In genomic region chr20:50338479-50339195, GRCh38 we compare ENCODE assay signal across 9 cellular contexts.
DNase-seq lines count a peak whose midpoint lies in the region; ATAC-seq, FAIRE-seq and TF ChIP-seq lines count a peak whose summit lies in the region.
"Had no signal": no experiment of that assay in that cellular context is flagged by ENCODE, and none has a peak within 500 bp of the region (broad histone marks: within the 10 kb centered on the region; RNA-seq: fewer than 3 reads in every experiment).

No MANE protein-coding gene starts in this region.

- POLR2A ChIA-PET in RWPE1 (lab: Yijun Ruan, JAX; ENCODE audit: low non-redundant PET): no interaction called here

- no peaks in the 10 kb centered on the region for H4K20me1 ChIP-seq in neural progenitor cell (ENCODE audit: low read depth)

- H3K4me1 ChIP-seq in neural progenitor cell: peaks cover 9% of the 10 kb centered on the region

- H3K4me2 ChIP-seq in neural progenitor cell: peak overlapping the region; percentile 4

- H3K27me3 ChIP-seq in neural progenitor cell: no peaks in the 10 kb centered on the region

- H3K27ac ChIP-seq in RWPE1 (peak overlapping the region; percentile 45), neural progenitor cell (no peak overlapping the region)
- H3K27ac ChIP-seq: C4-2B had no signal

- no peak overlapping the region for H3K9ac ChIP-seq in neural progenitor cell

- TF ChIP-seq CTCF in RWPE1 (conservative IDR thresholded peaks at IDR 0.05; ENCODE audit: low read depth) (no peak), neural progenitor cell (IDR thresholded peaks at IDR 0.05) (no peak)

- CTCF ChIA-PET in RWPE1 (lab: Yijun Ruan, JAX): interaction anchor here (0.5 to 0.7 kb wide), 3 partner anchors 19 to 241 kb away, joined by 3 to 6 read pairs (median 3); no protein-coding TSS in a partner anchor

- no peak overlapping the region for H2AFZ ChIP-seq in neural progenitor cell (replicated peaks)

- no peak for FAIRE-seq in RCC 7860 (lab: Jason Lieb, UNC)

- no peak overlapping the region for H3K27ac Mint-ChIP-seq in neural progenitor cell

- peak; percentile 64 to 71 for ATAC-seq in activated CD4-positive, CD25-positive, alpha-beta regulatory T cell treated with anti-CD3 and anti-CD28 coated beads, Interleukin-2, amount 50 U/mL, for 24 hours
- peak; percentile 54 for ATAC-seq in HG02943 (IDR thresholded peaks at IDR 0.05; ENCODE audit: low read depth, unreplicated experiment)

- no peaks in the 10 kb centered on the region for H3K9me3 ChIP-seq in neural progenitor cell (ENCODE audit: low read depth)

- no peaks in the 10 kb centered on the region for H3K36me3 Mint-ChIP-seq in neural progenitor cell

- H3K79me2 ChIP-seq in neural progenitor cell (ENCODE audit: low read depth): no peaks in the 10 kb centered on the region

- H3K9me3 Mint-ChIP-seq in neural progenitor cell: no peaks in the 10 kb centered on the region

- H3K36me3 ChIP-seq in neural progenitor cell: no peaks in the 10 kb centered on the region

- H3K27me3 Mint-ChIP-seq in neural progenitor cell (ENCODE audit: insufficient read depth, low read depth): peaks cover 3% of the 10 kb centered on the region

- H3F3A ChIP-seq in neural progenitor cell (ENCODE audit: low read depth): peaks cover 3% of the 10 kb centered on the region

- DNase-seq in activated CD4-positive, CD25-positive, alpha-beta regulatory T cell (lab: John Stamatoyannopoulos, UW): no peak
- DNase-seq in RWPE1 (ENCODE audit: low spot score): no peak
- DNase-seq in central memory CD4-positive, alpha-beta T cell: peak; percentile 19
- peak; percentile 39 for DNase-seq in neural progenitor cell (ENCODE audit: low spot score)
- no peak for DNase-seq in RCC 7860 (ENCODE audit: low spot score)
- no peak for DNase-seq in COLO668 (lab: John Stamatoyannopoulos, UW; ENCODE audit: unreplicated experiment)

- no peak overlapping the region for H3K4me3 ChIP-seq in neural progenitor cell

- peaks cover 13% of the 10 kb centered on the region for H3K4me1 Mint-ChIP-seq in neural progenitor cell

- no peak overlapping the region for H3K4me3 Mint-ChIP-seq in neural progenitor cell

Comparison
In these comparisons a context has a peak if more than half of its experiments do, and no peak if none do; other contexts are left out.
1. DNase-seq: peak in central memory CD4-positive, alpha-beta T cell (single experiment) and neural progenitor cell (single experiment); none in activated CD4-positive, CD25-positive, alpha-beta regulatory T cell (0 of 4), RWPE1 (single experiment), RCC 7860 (single experiment) and COLO668 (single experiment).